ENCODE assay signal across 6 cellular contexts in genomic region chr14:94025720-94026119, GRCh38.
DNase-seq lines count a peak whose midpoint lies in the region; ATAC-seq and TF ChIP-seq lines count a peak whose summit lies in the region.

No MANE protein-coding gene starts in this region.

- H3K4me3 Mint-ChIP-seq in activated naive CD8-positive, alpha-beta T cell treated with anti-CD3 and anti-CD28 coated beads, Interleukin-2, amount 50 U/mL, for 24 hours, result peak overlapping the region; percentile 52
- peak overlapping the region; percentile 84 to 90 (median 85) for H3K4me3 Mint-ChIP-seq in nephron

- ATAC-seq in activated naive CD8-positive, alpha-beta T cell treated with anti-CD3 and anti-CD28 coated beads, Interleukin-2, amount 50 U/mL, for 24 hours, result no peak

- no peak overlapping the region for H3K27ac Mint-ChIP-seq in activated naive CD8-positive, alpha-beta T cell treated with anti-CD3 and anti-CD28 coated beads, Interleukin-2, amount 50 U/mL, for 24 hours
- peak overlapping the region in 2 of 3 experiments; percentile 19 to 86 for H3K27ac Mint-ChIP-seq in nephron

- no peaks in the 10 kb centered on the region for H3K36me3 Mint-ChIP-seq in activated naive CD8-positive, alpha-beta T cell treated with anti-CD3 and anti-CD28 coated beads, Interleukin-2, amount 50 U/mL, for 24 hours (ENCODE audit: low read depth)
- H3K36me3 Mint-ChIP-seq in nephron (ENCODE audit: low read depth), result no peaks in the 10 kb centered on the region

- H3K4me3 ChIP-seq in HAP-1, result peak overlapping the region; percentile 34

- H3K4me1 Mint-ChIP-seq in activated naive CD8-positive, alpha-beta T cell treated with anti-CD3 and anti-CD28 coated beads, Interleukin-2, amount 50 U/mL, for 24 hours, result peaks cover 42% of the 10 kb centered on the region
- H3K4me1 Mint-ChIP-seq in nephron, result peaks cover 5% of the 10 kb centered on the region

- no peaks in the 10 kb centered on the region for H3K9me3 Mint-ChIP-seq in activated naive CD8-positive, alpha-beta T cell treated with anti-CD3 and anti-CD28 coated beads, Interleukin-2, amount 50 U/mL, for 24 hours
- H3K9me3 Mint-ChIP-seq in nephron, result no peaks in the 10 kb centered on the region

- no peak for DNase-seq in HAP-1 (ENCODE audit: low spot score in 2 of 2)
- DNase-seq in activated naive CD8-positive, alpha-beta T cell treated with anti-CD3 and anti-CD28 coated beads, Interleukin-2, amount 50 U/mL, for 24 hours, result no peak
- no peak for DNase-seq in stimulated activated naive CD4-positive, alpha-beta T cell (lab: John Stamatoyannopoulos, UW)
- no peak for DNase-seq in activated CD4-positive, alpha-beta T cell treated with anti-CD3 and anti-CD28 coated beads for 4 hours
- no peak for DNase-seq in HuH-7 (ENCODE audit: low spot score)

- peaks cover 2% of the 10 kb centered on the region; the same call in 1 of the 2 replicates for H3K4me1 ChIP-seq in HAP-1

- H3K27me3 Mint-ChIP-seq in activated naive CD8-positive, alpha-beta T cell treated with anti-CD3 and anti-CD28 coated beads, Interleukin-2, amount 50 U/mL, for 24 hours, result peaks cover 7% of the 10 kb centered on the region
- peaks cover 3% of the 10 kb centered on the region for H3K27me3 Mint-ChIP-seq in nephron (ENCODE audit: low read depth)

- no peaks in the 10 kb centered on the region for H3K27me3 ChIP-seq in HAP-1 (ENCODE audit: low read depth)

- H3K9me3 ChIP-seq in HAP-1, result no peaks in the 10 kb centered on the region

- no peak for TF ChIP-seq CTCF in nephron (IDR thresholded peaks at IDR 0.05; ENCODE audit: unreplicated experiment in 3 of 3)

- in situ Hi-C loops in HAP-1 (cut with MboI; ENCODE audit: low sequenced_read_pairs), result no loop called here

- H3K36me3 ChIP-seq in HAP-1 (replicated peaks), result no peaks in the 10 kb centered on the region
